ENCODE assay signal across 1 cellular context in the genomic region with DNA sequence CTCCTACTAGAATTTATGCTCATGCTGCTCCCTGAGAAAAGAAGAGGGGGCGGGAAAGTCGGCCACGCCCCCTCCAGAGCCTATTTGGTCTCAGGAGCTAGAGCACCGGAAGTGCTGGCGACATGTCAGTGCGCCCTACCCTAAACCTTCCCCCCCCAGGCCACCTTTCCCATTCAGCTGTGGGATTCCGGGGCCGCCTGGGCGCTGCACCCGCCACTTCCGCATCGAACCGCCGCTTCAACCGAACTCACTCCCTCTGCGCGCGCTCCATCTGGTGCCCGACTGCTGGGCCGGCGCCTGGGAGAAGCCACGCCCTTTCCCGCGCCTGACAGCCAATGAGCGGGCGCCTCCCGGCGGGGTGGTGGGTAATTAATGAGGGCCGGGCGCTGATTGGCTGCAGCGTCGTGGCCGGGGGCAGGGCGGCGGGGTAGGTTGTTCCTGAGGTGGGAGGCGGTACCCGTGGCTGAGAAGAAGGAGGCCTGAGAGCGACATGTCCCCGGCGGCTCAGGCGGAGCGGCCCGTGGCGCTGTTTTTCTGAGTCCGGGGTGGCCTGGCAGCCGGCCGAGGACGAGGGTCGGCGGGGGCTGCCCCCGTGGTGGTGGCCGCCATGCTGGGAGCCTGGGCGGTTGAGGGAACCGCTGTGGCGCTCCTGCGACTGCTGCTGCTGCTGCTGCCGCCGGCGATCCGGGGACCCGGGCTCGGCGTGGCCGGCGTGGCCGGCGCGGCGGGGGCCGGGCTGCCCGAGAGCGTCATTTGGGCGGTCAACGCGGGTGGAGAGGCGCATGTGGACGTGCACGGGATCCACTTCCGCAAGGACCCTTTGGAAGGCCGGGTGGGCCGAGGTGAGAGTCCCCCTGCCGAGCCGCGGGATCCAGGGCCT.
A peak's percentile ranks its signal among the peaks of the same experiment; 100 is the strongest.
TF ChIP-seq lines count a peak whose summit lies in the region.

A gene with protein sequence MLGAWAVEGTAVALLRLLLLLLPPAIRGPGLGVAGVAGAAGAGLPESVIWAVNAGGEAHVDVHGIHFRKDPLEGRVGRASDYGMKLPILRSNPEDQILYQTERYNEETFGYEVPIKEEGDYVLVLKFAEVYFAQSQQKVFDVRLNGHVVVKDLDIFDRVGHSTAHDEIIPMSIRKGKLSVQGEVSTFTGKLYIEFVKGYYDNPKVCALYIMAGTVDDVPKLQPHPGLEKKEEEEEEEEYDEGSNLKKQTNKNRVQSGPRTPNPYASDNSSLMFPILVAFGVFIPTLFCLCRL (plus strand): TSS at position 460 of the 880 bp plus-strand sequence. CDS start 148 bp downstream, at position 608.

TF ChIP-seq in GM23338, 12 proteins besides CTCF, POLR2A, EP300 and RAD21 (continued from another document):
- no peak for TF ChIP-seq ZNF331 (CRISPR knock-in tag; IDR thresholded peaks at IDR 0.05; ENCODE audit: low read depth)
- no peak for TF ChIP-seq ZNF114 (CRISPR knock-in tag; IDR thresholded peaks at IDR 0.05)
- no peak for TF ChIP-seq STAT1 (IDR thresholded peaks at IDR 0.05; ENCODE audit: unreplicated experiment)
- no peak for TF ChIP-seq NANOG (IDR thresholded peaks at IDR 0.05; ENCODE audit: borderline replicate concordance)
- TF ChIP-seq JUNB (IDR thresholded peaks at IDR 0.05; ENCODE audit: unreplicated experiment): no peak
- peak; percentile 81 for TF ChIP-seq CREB1 (CRISPR knock-in tag; IDR thresholded peaks at IDR 0.05; ENCODE audit: low read depth)
- TF ChIP-seq POLR2AphosphoS5 (IDR thresholded peaks at IDR 0.05; ENCODE audit: low read depth): peak; percentile 80
- TF ChIP-seq, protein P1, sequence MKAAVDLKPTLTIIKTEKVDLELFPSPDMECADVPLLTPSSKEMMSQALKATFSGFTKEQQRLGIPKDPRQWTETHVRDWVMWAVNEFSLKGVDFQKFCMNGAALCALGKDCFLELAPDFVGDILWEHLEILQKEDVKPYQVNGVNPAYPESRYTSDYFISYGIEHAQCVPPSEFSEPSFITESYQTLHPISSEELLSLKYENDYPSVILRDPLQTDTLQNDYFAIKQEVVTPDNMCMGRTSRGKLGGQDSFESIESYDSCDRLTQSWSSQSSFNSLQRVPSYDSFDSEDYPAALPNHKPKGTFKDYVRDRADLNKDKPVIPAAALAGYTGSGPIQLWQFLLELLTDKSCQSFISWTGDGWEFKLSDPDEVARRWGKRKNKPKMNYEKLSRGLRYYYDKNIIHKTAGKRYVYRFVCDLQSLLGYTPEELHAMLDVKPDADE (IDR thresholded peaks at IDR 0.05): peak; percentile 74; the same call in 1 of the 2 replicates
- TF ChIP-seq EZH2 (IDR thresholded peaks at IDR 0.05; ENCODE audit: low read depth, unreplicated experiment): no peak
- TF ChIP-seq, protein P2, sequence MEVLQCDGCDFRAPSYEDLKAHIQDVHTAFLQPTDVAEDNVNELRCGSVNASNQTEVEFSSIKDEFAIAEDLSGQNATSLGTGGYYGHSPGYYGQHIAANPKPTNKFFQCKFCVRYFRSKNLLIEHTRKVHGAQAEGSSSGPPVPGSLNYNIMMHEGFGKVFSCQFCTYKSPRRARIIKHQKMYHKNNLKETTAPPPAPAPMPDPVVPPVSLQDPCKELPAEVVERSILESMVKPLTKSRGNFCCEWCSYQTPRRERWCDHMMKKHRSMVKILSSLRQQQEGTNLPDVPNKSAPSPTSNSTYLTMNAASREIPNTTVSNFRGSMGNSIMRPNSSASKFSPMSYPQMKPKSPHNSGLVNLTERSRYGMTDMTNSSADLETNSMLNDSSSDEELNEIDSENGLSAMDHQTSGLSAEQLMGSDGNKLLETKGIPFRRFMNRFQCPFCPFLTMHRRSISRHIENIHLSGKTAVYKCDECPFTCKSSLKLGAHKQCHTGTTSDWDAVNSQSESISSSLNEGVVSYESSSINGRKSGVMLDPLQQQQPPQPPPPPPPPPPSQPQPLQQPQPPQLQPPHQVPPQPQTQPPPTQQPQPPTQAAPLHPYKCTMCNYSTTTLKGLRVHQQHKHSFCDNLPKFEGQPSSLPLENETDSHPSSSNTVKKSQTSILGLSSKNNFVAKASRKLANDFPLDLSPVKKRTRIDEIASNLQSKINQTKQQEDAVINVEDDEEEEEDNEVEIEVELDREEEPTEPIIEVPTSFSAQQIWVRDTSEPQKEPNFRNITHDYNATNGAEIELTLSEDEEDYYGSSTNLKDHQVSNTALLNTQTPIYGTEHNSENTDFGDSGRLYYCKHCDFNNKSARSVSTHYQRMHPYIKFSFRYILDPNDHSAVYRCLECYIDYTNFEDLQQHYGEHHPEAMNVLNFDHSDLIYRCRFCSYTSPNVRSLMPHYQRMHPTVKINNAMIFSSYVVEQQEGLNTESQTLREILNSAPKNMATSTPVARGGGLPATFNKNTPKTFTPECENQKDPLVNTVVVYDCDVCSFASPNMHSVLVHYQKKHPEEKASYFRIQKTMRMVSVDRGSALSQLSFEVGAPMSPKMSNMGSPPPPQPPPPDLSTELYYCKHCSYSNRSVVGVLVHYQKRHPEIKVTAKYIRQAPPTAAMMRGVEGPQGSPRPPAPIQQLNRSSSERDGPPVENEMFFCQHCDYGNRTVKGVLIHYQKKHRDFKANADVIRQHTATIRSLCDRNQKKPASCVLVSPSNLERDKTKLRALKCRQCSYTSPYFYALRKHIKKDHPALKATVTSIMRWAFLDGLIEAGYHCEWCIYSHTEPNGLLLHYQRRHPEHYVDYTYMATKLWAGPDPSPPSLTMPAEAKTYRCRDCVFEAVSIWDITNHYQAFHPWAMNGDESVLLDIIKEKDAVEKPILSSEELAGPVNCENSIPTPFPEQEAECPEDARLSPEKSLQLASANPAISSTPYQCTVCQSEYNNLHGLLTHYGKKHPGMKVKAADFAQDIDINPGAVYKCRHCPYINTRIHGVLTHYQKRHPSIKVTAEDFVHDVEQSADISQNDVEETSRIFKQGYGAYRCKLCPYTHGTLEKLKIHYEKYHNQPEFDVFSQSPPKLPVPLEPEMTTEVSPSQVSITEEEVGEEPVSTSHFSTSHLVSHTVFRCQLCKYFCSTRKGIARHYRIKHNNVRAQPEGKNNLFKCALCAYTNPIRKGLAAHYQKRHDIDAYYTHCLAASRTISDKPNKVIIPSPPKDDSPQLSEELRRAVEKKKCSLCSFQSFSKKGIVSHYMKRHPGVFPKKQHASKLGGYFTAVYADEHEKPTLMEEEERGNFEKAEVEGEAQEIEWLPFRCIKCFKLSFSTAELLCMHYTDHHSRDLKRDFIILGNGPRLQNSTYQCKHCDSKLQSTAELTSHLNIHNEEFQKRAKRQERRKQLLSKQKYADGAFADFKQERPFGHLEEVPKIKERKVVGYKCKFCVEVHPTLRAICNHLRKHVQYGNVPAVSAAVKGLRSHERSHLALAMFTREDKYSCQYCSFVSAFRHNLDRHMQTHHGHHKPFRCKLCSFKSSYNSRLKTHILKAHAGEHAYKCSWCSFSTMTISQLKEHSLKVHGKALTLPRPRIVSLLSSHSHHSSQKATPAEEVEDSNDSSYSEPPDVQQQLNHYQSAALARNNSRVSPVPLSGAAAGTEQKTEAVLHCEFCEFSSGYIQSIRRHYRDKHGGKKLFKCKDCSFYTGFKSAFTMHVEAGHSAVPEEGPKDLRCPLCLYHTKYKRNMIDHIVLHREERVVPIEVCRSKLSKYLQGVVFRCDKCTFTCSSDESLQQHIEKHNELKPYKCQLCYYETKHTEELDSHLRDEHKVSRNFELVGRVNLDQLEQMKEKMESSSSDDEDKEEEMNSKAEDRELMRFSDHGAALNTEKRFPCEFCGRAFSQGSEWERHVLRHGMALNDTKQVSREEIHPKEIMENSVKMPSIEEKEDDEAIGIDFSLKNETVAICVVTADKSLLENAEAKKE (CRISPR knock-in tag; IDR thresholded peaks at IDR 0.05): no peak
TF ChIP-seq in GM23338: peak in this region for 3.
